ENCODE assay signal across 19 cellular contexts in the genomic region with DNA sequence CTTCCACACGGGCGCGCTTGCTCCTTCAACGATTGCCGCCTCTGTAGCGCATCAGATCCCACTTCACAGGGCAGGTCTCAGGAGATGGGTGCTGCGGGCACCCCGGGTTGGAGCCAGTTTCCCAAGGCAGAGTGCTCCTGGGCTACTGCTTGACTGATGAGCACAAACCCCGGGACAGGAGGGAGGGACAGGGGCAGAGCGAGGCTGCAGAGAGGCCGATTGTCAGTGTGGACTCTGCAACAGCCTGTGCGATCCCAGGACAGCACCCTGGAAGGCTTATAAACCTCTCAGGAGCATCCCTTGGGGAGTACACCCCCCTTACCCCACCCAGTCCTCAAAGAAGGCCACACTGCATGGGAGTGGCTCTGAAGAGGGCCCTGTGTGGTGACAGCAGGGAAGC.
"Had no signal": no experiment of that assay in that cellular context is flagged by ENCODE, and none has a peak within 500 bp of the region (broad histone marks: within the 10 kb centered on the region; RNA-seq: fewer than 3 reads in every experiment).

No MANE protein-coding gene starts in this region.

- H3K4me3 ChIP-seq: coronary artery, dorsolateral prefrontal cortex, esophagus muscularis mucosa, gastrocnemius medialis, heart right ventricle, left ventricle myocardium inferior, lower lobe of right lung had no signal

- H3K9me3 ChIP-seq: esophagus muscularis mucosa, gastrocnemius medialis, heart right ventricle, left ventricle myocardium inferior, lower lobe of right lung had no signal

- DNase-seq: dermis blood vessel endothelial cell; dorsolateral prefrontal cortex; effector CD4-positive, alpha-beta T cell; effector memory CD4-positive, alpha-beta T cell; foreskin melanocyte; gastrocnemius medialis; glutamatergic neuron; head of caudate nucleus; heart right ventricle; hippocampal formation; kidney glomerular epithelial cell; left colon; left ventricle myocardium inferior; lower lobe of right lung; mesenchymal stem cell; midbrain had no signal

- ATAC-seq: gastrocnemius medialis, heart right ventricle, left colon, left lobe of liver had no signal

- H3K27me3 ChIP-seq: gastrocnemius medialis had no signal

- H3K4me1 ChIP-seq: gastrocnemius medialis had no signal

- H3K36me3 ChIP-seq: esophagus muscularis mucosa, gastrocnemius medialis, heart right ventricle, left ventricle myocardium inferior, lower lobe of right lung had no signal

- H3K27ac ChIP-seq: coronary artery, dorsolateral prefrontal cortex, esophagus muscularis mucosa, gastrocnemius medialis, heart right ventricle, left ventricle myocardium inferior, lower lobe of right lung had no signal
